ENCODE assay signal across 8 cellular contexts in the genomic region with DNA sequence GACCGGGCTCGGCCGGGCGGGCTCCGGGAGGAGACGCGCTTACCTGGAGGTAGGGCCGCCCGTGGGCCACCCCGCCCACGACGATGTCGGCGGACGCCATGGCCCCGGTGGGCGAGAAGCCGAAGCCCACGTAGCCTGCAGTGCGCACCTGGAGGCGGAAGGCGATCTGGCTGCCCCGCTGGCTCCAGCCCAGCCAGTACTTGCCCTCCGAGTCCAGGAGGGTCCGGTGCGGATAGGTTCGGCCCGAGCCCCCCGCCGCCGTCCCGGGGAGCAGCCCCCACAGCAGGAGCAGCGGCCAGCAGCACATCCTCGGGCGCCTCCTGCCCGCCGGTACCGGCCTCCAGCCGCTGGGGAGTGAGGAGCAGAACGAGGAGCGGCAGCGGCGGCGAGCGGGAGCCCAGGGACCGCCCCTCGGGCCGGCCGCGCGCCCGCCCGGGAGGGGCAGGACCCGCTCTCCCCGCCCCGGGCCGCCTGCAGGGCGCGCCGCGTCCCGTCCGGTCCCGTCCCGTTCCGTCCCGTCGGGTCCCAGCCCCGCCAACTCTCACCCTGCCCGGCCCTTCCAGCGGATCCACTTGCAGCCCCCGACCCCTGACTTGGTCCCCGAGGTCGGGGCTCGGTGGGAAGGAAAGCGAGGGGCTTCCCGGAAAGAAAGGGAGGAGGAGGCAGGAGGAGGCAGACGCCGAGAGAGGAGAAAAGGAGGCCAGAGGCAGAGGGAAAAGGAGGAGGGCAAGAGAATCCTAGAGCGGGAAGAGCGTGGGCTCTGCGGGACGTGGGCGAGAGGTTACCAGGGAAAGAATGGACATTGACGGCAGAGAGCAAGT. TPM values are rescaled to one million over a fixed set of nuclear protein-coding genes. Genes with fewer than 3 reads are reported as not detected.
A peak's percentile ranks its signal among the peaks of the same experiment; 100 is the strongest.
DNase-seq lines count a peak whose midpoint lies in the region; ATAC-seq and TF ChIP-seq lines count a peak whose summit lies in the region.

TSS of gene MOXD1 (minus strand) at position 356 of the 821 bp plus-strand sequence. CDS start at position 307, 49 bp downstream.

- H3K4me3 Mint-ChIP-seq in central memory CD8-positive, alpha-beta T cell = peak within 1 kb of the TSS; percentile 52
- H3K4me3 Mint-ChIP-seq in stimulated activated naive CD8-positive, alpha-beta T cell treated with anti-CD3 and anti-CD28 coated beads, Interleukin-15, Interleukin-2, amounts not matched to agents 100 ng/mL and 50 ng/mL, for 24 hours = peak within 1 kb of the TSS; percentile 55

- H3K4me1 ChIP-seq in GM23248 (ENCODE audit: insufficient read depth) = peaks cover 61% of the 10 kb centered on the region

- peak within 1 kb of the TSS; percentile 75 for H3K27ac ChIP-seq in GM23248

- H3K9me3 Mint-ChIP-seq in central memory CD8-positive, alpha-beta T cell = no peaks in the 10 kb centered on the region
- no peaks in the 10 kb centered on the region for H3K9me3 Mint-ChIP-seq in stimulated activated naive CD8-positive, alpha-beta T cell treated with anti-CD3 and anti-CD28 coated beads, Interleukin-15, Interleukin-2, amounts not matched to agents 100 ng/mL and 50 ng/mL, for 24 hours

- peak within 1 kb of the TSS; percentile 90 for H2AFZ ChIP-seq in GM23248

- H3K79me2 ChIP-seq in GM23248 (ENCODE audit: insufficient read depth) = peaks cover 78% of the 10 kb centered on the region

- TF ChIP-seq CTCF in GM10248 (IDR thresholded peaks at IDR 0.05; ENCODE audit: control extremely low read depth, extremely low read depth, low read depth, missing control alignments) = peak; percentile 7

- WGBS in GM23248 (ENCODE audit: low coverage in 1 of 2, low lambda C conversion rate in 2 of 2, missing lambda C conversion rate in 2 of 2), 2 experiments = 0 to 1% methylated on average over 29 to 58 of the region's 85 CpGs

- peaks cover 68% of the 10 kb centered on the region for H3F3A ChIP-seq in GM23248 (ENCODE audit: insufficient read depth)

- H3K9me2 ChIP-seq in GM23248 (ENCODE audit: insufficient read depth) = no peaks in the 10 kb centered on the region

- no peaks in the 10 kb centered on the region for H4K20me1 ChIP-seq in GM23248 (ENCODE audit: insufficient read depth)

- CTCF ChIA-PET in GM10248 (lab: Yijun Ruan, JAX) = no interaction called here

- no peaks in the 10 kb centered on the region for H3K36me3 Mint-ChIP-seq in central memory CD8-positive, alpha-beta T cell (ENCODE audit: insufficient read depth)
- no peaks in the 10 kb centered on the region for H3K36me3 Mint-ChIP-seq in stimulated activated naive CD8-positive, alpha-beta T cell treated with anti-CD3 and anti-CD28 coated beads, Interleukin-15, Interleukin-2, amounts not matched to agents 100 ng/mL and 50 ng/mL, for 24 hours (ENCODE audit: low read depth)

- H3K9me3 ChIP-seq in GM23248 (ENCODE audit: low read depth) (no peaks in the 10 kb centered on the region), MG63 (no peaks in the 10 kb centered on the region)

- H3K27me3 ChIP-seq in GM23248 (replicated peaks; ENCODE audit: insufficient read depth) (no peaks in the 10 kb centered on the region), MG63 (no peaks in the 10 kb centered on the region)

- ATAC-seq in central memory CD8-positive, alpha-beta T cell (replicated peaks; ENCODE audit: extremely low read depth, poor library complexity, severe bottlenecking) = peak; percentile 28
- ATAC-seq in left colon = peak; percentile 82
- no peak for ATAC-seq in HG03097 (IDR thresholded peaks at IDR 0.05; ENCODE audit: low FRiP score, unreplicated experiment)

- H3K4me1 Mint-ChIP-seq in central memory CD8-positive, alpha-beta T cell = peaks cover 5% of the 10 kb centered on the region
- H3K4me1 Mint-ChIP-seq in stimulated activated naive CD8-positive, alpha-beta T cell treated with anti-CD3 and anti-CD28 coated beads, Interleukin-15, Interleukin-2, amounts not matched to agents 100 ng/mL and 50 ng/mL, for 24 hours (ENCODE audit: low read depth) = peaks cover 38% of the 10 kb centered on the region

- H3K4me3 ChIP-seq in GM23248 = peak within 1 kb of the TSS; percentile 98
- peak within 1 kb of the TSS; percentile 66 for H3K4me3 ChIP-seq in MG63

- peak within 1 kb of the TSS; percentile 84 for H3K4me2 ChIP-seq in GM23248 (ENCODE audit: unreplicated experiment)

- peak within 1 kb of the TSS; percentile 88 for H3K9ac ChIP-seq in GM23248

- H3K36me3 ChIP-seq in GM23248 (ENCODE audit: low read depth) = 0 out of 2 replicates have a peak, but pooled peaks cover 2% of the 10 kb centered on the region
- no peaks in the 10 kb centered on the region for H3K36me3 ChIP-seq in MG63

- DNase-seq in GM10248 (ENCODE audit: extremely low spot score) = peak; percentile 72
- peak; percentile 90 for DNase-seq in GM23248
- peak; percentile 64 for DNase-seq in MG63
- no peak for DNase-seq in central memory CD8-positive, alpha-beta T cell (ENCODE audit: low spot score in 2 of 2)
- peak; percentile 28 to 41 for DNase-seq in left colon
- DNase-seq in NCI-H1436 treated with DMSO at 0.1 percent for 48 hours (lab: John Stamatoyannopoulos, UW) = no peak

- H3K27me3 Mint-ChIP-seq in central memory CD8-positive, alpha-beta T cell = peaks cover 71% of the 10 kb centered on the region
- H3K27me3 Mint-ChIP-seq in stimulated activated naive CD8-positive, alpha-beta T cell treated with anti-CD3 and anti-CD28 coated beads, Interleukin-15, Interleukin-2, amounts not matched to agents 100 ng/mL and 50 ng/mL, for 24 hours = peaks cover 76% of the 10 kb centered on the region

- POLR2A ChIA-PET in GM10248 (lab: Yijun Ruan, JAX) = no interaction called here

- intact Hi-C loops in left colon (cut with DNase I, micrococcal nuclease) = no loop called here

- no peak within 1 kb of the TSS for H3K27ac Mint-ChIP-seq in central memory CD8-positive, alpha-beta T cell (ENCODE audit: low read depth)
- no peak within 1 kb of the TSS for H3K27ac Mint-ChIP-seq in stimulated activated naive CD8-positive, alpha-beta T cell treated with anti-CD3 and anti-CD28 coated beads, Interleukin-15, Interleukin-2, amounts not matched to agents 100 ng/mL and 50 ng/mL, for 24 hours

- in situ Hi-C loops in GM23248 (cut with MboI) = no loop called here

RNA-seq across cellular contexts. Expression of gene MOXD1, which starts in this region (rescaled TPM):
- 522 and 528 TPM in 2 replicates for total RNA-seq in GM23248 (2014; rRNA removed; shearing (Covaris generic))
- polyA plus RNA-seq in GM23248 (2016; fragmentation: Nextera tagmentation; extraction: Ambion mirVana) = 557 and 564 TPM in 2 replicates
- 1.9 and 2.9 TPM in 2 replicates for total RNA-seq in MG63 (2014; rRNA removed; shearing (Covaris generic); ENCODE audit: low replicate concordance)
- total RNA-seq in left colon = 1 to 10 TPM in 1 of 2 donors, under 1 TPM in 1; 0.79 to 4.2 TPM

Comparison
In these comparisons a context has a peak if more than half of its experiments do, and no peak if none do; other contexts are left out.
1. RNA of gene MOXD1 (total RNA-seq): 522 to 528 TPM in GM23248; 0.79 to 4.2 TPM in left colon and 1.9 to 2.9 TPM in MG63; every median in the first group is over 100 times any median in the second.
2. DNase-seq: peak in GM10248 (single experiment), GM23248 (single experiment), MG63 (single experiment) and left colon (2 of 2); none in central memory CD8-positive, alpha-beta T cell (0 of 2) and NCI-H1436 treated with DMSO at 0.1 percent for 48 hours (single experiment).